Comparison of ENCODE assay signal across 11 cellular contexts in the genomic region with DNA sequence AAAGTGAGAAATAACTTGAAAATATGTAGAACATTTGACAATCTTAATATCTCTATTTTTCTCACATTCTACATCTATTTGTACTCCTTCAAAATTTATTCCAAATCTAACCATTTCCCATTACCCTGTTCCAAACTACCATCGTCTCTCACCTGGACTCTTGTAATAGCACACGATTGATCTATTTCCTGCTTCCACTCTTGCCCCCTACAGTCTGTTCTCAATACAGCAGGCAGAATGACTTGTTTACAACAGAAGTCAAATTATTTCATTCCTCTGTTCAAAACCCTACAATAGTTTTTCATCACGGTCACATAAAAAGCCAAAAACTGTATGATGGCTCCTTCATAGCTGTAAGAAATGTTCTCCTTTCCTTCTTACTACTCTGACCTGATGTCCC. TPM values are rescaled to one million over a fixed set of nuclear protein-coding genes. Genes with fewer than 3 reads are reported as not detected.
DNase-seq lines count a peak whose midpoint lies in the region; ATAC-seq and TF ChIP-seq lines count a peak whose summit lies in the region.
"Had no signal": no experiment of that assay in that cellular context is flagged by ENCODE, and none has a peak within 500 bp of the region (broad histone marks: within the 10 kb centered on the region; RNA-seq: fewer than 3 reads in every experiment).

No MANE protein-coding gene starts in this region.

- TF ChIP-seq CTCF in AG04450 (IDR thresholded peaks at IDR 0.05; ENCODE audit: low read depth, low read length) (peak; percentile 38), foreskin fibroblast (IDR thresholded peaks at IDR 0.05; ENCODE audit: low read depth, low read length) (peak; percentile 17)

- H3K27ac ChIP-seq in AG04450 (ENCODE audit: low read depth, low read length): no peak overlapping the region
- H3K27ac ChIP-seq: VCaP had no signal

- CTCF ChIA-PET in AG04450 (lab: Charles Lee): no interaction called here

- ATAC-seq in GM18870 (IDR thresholded peaks at IDR 0.05; ENCODE audit: unreplicated experiment) (peak; percentile 67), GM21619 (IDR thresholded peaks at IDR 0.05; ENCODE audit: unreplicated experiment) (no peak), HG03108 (IDR thresholded peaks at IDR 0.05; ENCODE audit: unreplicated experiment) (no peak)

- DNase-seq in AG04450 (ENCODE audit: low read depth, low spot score): no peak
- peak; percentile 29 for DNase-seq in OCI-M1 (lab: John Stamatoyannopoulos, UW)
- no peak for DNase-seq in foreskin fibroblast
- no peak for DNase-seq in pons (ENCODE audit: low spot score)
- no peak for DNase-seq in activated CD4-positive, alpha-beta T cell treated with anti-CD3 and anti-CD28 coated beads, Interleukin-2, amount 50 U/mL, for 1 hour
- DNase-seq: activated naive CD8-positive, alpha-beta T cell treated with anti-CD3 and anti-CD28 coated beads, Interleukin-2, amount 10 ng/mL, durations not matched to agents 7 days and 5 days; NCI-H524 treated with DMSO at 0.1 percent for 48 hours had no signal

- no peak overlapping the region for H3K4me3 ChIP-seq in AG04450 (ENCODE audit: low read depth, low read length)
- H3K4me3 ChIP-seq in foreskin fibroblast (ENCODE audit: low read depth in 1 of 2, low read length in 2 of 2): no peak overlapping the region

- H3K27me3 ChIP-seq in AG04450 (ENCODE audit: control insufficient read depth, insufficient read depth, low read length): no peaks in the 10 kb centered on the region

- H3K9me3 ChIP-seq in AG04450 (ENCODE audit: control insufficient read depth, insufficient read depth, low read length): no peaks in the 10 kb centered on the region

- POLR2A ChIA-PET in AG04450 (lab: Yijun Ruan, JAX): no interaction called here

RNA-seq across cellular contexts. Expression of gene LUZP4, which starts 21.1 kb away (rescaled TPM):
- polyA plus RNA-seq in AG04450 (2011; rRNA removed): not detected in 2 replicates
- not detected in 2 replicates for polyA minus RNA-seq in AG04450 (2011; rRNA and poly(A)+ RNA removed)

RNA-seq across cellular contexts. Expression of gene LRCH2, which starts 34.5 kb away (rescaled TPM):
- 4.4 and 6.1 TPM in 2 replicates for polyA plus RNA-seq in AG04450 (2011; rRNA removed)
- polyA minus RNA-seq in AG04450 (2011; rRNA and poly(A)+ RNA removed): 2.6 and 5.6 TPM in 2 replicates
